Comparison of ENCODE assay signal across 1 cellular context in the genomic region with DNA sequence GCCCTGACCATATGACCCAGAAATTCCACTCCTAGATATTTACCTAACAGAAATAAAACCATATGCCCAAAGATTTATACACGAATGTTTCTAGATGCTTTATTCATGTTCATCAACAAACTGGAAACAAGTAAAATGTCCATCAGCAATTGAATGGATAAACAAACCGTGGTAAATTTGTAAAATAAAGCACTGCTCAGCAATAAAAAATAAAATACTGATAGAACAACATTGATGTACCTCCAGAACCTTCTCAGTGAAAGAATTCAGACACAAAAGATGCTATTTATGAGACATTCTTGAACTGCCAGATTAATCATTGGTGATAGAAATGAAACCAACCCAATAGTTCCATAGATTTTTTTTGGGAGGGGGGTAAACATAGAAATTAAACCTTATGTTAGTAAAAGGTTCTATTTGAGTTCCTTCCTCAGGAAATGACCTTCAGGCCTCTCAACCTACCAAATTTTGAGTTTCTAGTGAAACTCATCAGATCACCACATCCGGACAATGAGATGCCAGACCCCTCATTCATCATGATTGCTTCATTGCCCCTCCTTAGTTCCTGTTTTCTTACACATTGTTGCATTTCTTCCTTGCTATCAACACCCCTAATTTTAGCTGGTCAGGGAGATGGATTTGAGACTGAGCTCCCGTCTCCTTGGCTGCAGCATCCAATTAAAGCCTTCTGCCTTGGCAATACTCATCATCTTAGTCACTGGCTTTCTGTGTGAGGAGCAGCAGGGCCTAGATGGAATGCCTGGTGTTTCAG.
TF ChIP-seq lines count a peak whose summit lies in the region.

No MANE protein-coding gene starts in this region.

TF ChIP-seq in K562, 482 proteins besides CTCF, POLR2A, EP300 and RAD21 (continued from another document):
- TF ChIP-seq, protein P1, sequence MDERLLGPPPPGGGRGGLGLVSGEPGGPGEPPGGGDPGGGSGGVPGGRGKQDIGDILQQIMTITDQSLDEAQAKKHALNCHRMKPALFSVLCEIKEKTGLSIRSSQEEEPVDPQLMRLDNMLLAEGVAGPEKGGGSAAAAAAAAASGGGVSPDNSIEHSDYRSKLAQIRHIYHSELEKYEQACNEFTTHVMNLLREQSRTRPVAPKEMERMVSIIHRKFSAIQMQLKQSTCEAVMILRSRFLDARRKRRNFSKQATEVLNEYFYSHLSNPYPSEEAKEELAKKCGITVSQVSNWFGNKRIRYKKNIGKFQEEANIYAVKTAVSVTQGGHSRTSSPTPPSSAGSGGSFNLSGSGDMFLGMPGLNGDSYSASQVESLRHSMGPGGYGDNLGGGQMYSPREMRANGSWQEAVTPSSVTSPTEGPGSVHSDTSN (CRISPR knock-in tag; IDR thresholded peaks at IDR 0.05; ENCODE audit: low read depth): no peak
- TF ChIP-seq, protein P1 (tag; conservative IDR thresholded peaks at IDR 0.05; ENCODE audit: low read depth): peak; percentile 31; the same call in 1 of the 2 replicates
- TF ChIP-seq CEBPB (tag; IDR thresholded peaks at IDR 0.05): peak; percentile 56
- peak; percentile 74 for TF ChIP-seq ZNF316 (IDR thresholded peaks at IDR 0.05)
- TF ChIP-seq CREB5 (CRISPR knock-in tag; IDR thresholded peaks at IDR 0.05): no peak
- TF ChIP-seq FOXA3 (CRISPR knock-in tag; conservative IDR thresholded peaks at IDR 0.05 in 1 of 2, IDR thresholded peaks at IDR 0.05 in 1 of 2): 0 out of 4 replicates have a peak, but pooled peaks of 1 of the 2 experiments have one; percentile 27
- TF ChIP-seq, protein P2, sequence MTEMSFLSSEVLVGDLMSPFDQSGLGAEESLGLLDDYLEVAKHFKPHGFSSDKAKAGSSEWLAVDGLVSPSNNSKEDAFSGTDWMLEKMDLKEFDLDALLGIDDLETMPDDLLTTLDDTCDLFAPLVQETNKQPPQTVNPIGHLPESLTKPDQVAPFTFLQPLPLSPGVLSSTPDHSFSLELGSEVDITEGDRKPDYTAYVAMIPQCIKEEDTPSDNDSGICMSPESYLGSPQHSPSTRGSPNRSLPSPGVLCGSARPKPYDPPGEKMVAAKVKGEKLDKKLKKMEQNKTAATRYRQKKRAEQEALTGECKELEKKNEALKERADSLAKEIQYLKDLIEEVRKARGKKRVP (CRISPR knock-in tag; IDR thresholded peaks at IDR 0.05): peak; percentile 24; the same call in 1 of the 2 replicates
- no peak for TF ChIP-seq TSC22D4 (tag; IDR thresholded peaks at IDR 0.05)
- TF ChIP-seq, protein P3, sequence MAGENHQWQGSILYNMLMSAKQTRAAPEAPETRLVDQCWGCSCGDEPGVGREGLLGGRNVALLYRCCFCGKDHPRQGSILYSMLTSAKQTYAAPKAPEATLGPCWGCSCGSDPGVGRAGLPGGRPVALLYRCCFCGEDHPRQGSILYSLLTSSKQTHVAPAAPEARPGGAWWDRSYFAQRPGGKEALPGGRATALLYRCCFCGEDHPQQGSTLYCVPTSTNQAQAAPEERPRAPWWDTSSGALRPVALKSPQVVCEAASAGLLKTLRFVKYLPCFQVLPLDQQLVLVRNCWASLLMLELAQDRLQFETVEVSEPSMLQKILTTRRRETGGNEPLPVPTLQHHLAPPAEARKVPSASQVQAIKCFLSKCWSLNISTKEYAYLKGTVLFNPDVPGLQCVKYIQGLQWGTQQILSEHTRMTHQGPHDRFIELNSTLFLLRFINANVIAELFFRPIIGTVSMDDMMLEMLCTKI (IDR thresholded peaks at IDR 0.05; ENCODE audit: partially characterized antibody): no peak
- no peak for TF ChIP-seq ZBTB1 (CRISPR knock-in tag; IDR thresholded peaks at IDR 0.05; ENCODE audit: borderline replicate concordance, low read depth)
- peak; percentile 64; the same call in 1 of the 2 replicates for TF ChIP-seq ZNF24 (IDR thresholded peaks at IDR 0.05)
- no peak for TF ChIP-seq ID3 (CRISPR knock-in tag; IDR thresholded peaks at IDR 0.05)
- no peak for TF ChIP-seq ID3 (tag; IDR thresholded peaks at IDR 0.05)
- TF ChIP-seq, protein P4, sequence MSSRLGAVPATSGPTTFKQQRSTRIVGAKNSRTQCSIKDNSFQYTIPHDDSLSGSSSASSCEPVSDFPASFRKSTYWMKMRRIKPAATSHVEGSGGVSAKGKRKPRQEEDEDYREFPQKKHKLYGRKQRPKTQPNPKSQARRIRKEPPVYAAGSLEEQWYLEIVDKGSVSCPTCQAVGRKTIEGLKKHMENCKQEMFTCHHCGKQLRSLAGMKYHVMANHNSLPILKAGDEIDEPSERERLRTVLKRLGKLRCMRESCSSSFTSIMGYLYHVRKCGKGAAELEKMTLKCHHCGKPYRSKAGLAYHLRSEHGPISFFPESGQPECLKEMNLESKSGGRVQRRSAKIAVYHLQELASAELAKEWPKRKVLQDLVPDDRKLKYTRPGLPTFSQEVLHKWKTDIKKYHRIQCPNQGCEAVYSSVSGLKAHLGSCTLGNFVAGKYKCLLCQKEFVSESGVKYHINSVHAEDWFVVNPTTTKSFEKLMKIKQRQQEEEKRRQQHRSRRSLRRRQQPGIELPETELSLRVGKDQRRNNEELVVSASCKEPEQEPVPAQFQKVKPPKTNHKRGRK (tag; IDR thresholded peaks at IDR 0.05): no peak
- peak; percentile 70 for TF ChIP-seq MEIS2 (IDR thresholded peaks at IDR 0.05; ENCODE audit: partially characterized antibody)
- TF ChIP-seq KHSRP (IDR thresholded peaks at IDR 0.05): no peak
- no peak for TF ChIP-seq OTX1 (CRISPR knock-in tag; IDR thresholded peaks at IDR 0.05)
- peak; percentile 27; the same call in 1 of the 2 replicates for TF ChIP-seq MAFG (tag; conservative IDR thresholded peaks at IDR 0.05)
- TF ChIP-seq WHSC1 (IDR thresholded peaks at IDR 0.05; ENCODE audit: low read length): no peak
